In genomic region chr22:27512283-27512761, GRCh38 we compare ENCODE assay signal across 10 cellular contexts.
DNase-seq lines count a peak whose midpoint lies in the region; ATAC-seq and TF ChIP-seq lines count a peak whose summit lies in the region.
"Had no signal": no experiment of that assay in that cellular context is flagged by ENCODE, and none has a peak within 500 bp of the region (broad histone marks: within the 10 kb centered on the region; RNA-seq: fewer than 3 reads in every experiment).

No MANE protein-coding gene starts in this region.

- no peak for TF ChIP-seq EP300 in sigmoid colon (IDR thresholded peaks at IDR 0.05)

- ATAC-seq in Right ventricle myocardium inferior (peak; percentile 85), GM21619 (IDR thresholded peaks at IDR 0.05; ENCODE audit: unreplicated experiment) (no peak), HG03135 (IDR thresholded peaks at IDR 0.05; ENCODE audit: unreplicated experiment) (no peak)
- ATAC-seq: activated CD8-positive, alpha-beta T cell treated with anti-CD3 and anti-CD28 coated beads, Interleukin-2, amount 10 ng/mL, durations not matched to agents 7 days and 5 days had no signal

- DNase-seq in GM03348 (ENCODE audit: low spot score) = peak; percentile 95
- DNase-seq in amniotic stem cell (lab: John Stamatoyannopoulos, UW) = peak; percentile 88
- peak; percentile 92 for DNase-seq in Right ventricle myocardium inferior (ENCODE audit: missing footprints)
- DNase-seq in sigmoid colon = peak; percentile 88
- DNase-seq in activated CD8-positive, alpha-beta memory T cell treated with anti-CD3 and anti-CD28 coated beads, Interleukin-2, amount 50 U/mL, for 48 hours = no peak
- DNase-seq in middle frontal gyrus (ENCODE audit: extremely low spot score, low spot score) = no peak
- DNase-seq: activated CD8-positive, alpha-beta T cell treated with anti-CD3 and anti-CD28 coated beads, Interleukin-2, amount 10 ng/mL, durations not matched to agents 7 days and 5 days; NCI-H774 had no signal

- H3K4me3 ChIP-seq in sigmoid colon = no peak overlapping the region

- H3K36me3 ChIP-seq in sigmoid colon = no peaks in the 10 kb centered on the region

- TF ChIP-seq POLR2A in sigmoid colon (IDR thresholded peaks at IDR 0.05) = no peak

- H3K4me1 ChIP-seq in sigmoid colon = peaks cover 0 to 9% (median 3%) of the 10 kb centered on the region in 4 donors

- TF ChIP-seq CTCF in sigmoid colon (IDR thresholded peaks at IDR 0.05) = no peak

- no peaks in the 10 kb centered on the region for H3K27me3 ChIP-seq in sigmoid colon

- no peaks in the 10 kb centered on the region for H3K9me3 ChIP-seq in sigmoid colon

- 32 to 38% methylated on average over 13 of the region's 13 CpGs for WGBS in sigmoid colon, 2 donors

- intact Hi-C loops in Right ventricle myocardium inferior (cut with DNase I) = loop anchor here (5.0 to 10.0 kb wide), 2 partner anchors 65 to 282 kb away; no protein-coding TSS in a partner anchor
- intact Hi-C loops in sigmoid colon (cut with DNase I) = no loop called here

- H3K27ac ChIP-seq in sigmoid colon = peak overlapping the region; percentile 1 to 69 (median 54)

Comparison
In these comparisons a context has a peak if more than half of its experiments do, and no peak if none do; other contexts are left out.
1. DNase-seq: peak in GM03348 (single experiment), amniotic stem cell (single experiment), Right ventricle myocardium inferior (single experiment) and sigmoid colon (single experiment); none in activated CD8-positive, alpha-beta memory T cell treated with anti-CD3 and anti-CD28 coated beads, Interleukin-2, amount 50 U/mL, for 48 hours (single experiment) and middle frontal gyrus (single experiment).